In the genomic region with DNA sequence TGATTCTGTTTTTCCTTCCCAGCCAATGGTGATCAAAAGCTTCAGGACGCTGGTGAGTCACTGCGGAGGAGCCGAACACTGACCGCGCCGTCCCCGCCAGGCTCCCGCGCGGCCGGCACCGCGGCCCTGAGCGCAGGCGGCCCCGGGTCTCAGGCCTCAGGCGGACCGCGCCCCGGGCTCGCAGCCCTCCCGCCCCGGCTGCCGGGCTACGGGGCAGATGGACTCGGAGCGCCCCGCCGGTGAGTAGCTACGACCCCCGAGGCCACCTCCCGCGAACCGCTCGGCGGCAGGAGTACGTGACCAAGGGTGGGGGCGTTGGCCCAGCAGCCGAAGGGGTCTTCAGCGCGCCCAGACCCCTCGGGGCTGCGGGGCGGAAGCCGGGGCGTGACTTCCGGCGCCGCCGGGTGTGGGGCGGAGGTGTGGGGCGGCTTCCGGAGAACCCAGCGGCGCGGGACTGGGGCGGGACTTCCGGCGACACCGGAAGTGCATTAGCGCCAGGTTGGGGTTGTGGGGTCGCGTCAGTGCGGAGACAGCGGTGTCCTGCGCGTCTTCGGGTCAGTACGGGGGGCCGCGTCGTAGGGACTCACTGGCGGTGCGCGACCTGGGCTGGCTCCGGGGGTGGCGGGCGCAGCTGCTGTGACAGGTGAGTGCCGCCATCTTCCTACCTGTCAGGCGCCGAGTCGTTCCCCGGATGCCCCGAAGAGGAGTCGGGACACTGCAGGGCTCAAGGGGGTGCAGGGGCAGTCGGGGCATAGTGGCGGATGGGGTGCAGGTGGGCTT, we compare ENCODE assay signal across 1 cellular context.
A peak's percentile ranks its signal among the peaks of the same experiment; 100 is the strongest.
TF ChIP-seq lines count a peak whose summit lies in the region.

A gene with protein sequence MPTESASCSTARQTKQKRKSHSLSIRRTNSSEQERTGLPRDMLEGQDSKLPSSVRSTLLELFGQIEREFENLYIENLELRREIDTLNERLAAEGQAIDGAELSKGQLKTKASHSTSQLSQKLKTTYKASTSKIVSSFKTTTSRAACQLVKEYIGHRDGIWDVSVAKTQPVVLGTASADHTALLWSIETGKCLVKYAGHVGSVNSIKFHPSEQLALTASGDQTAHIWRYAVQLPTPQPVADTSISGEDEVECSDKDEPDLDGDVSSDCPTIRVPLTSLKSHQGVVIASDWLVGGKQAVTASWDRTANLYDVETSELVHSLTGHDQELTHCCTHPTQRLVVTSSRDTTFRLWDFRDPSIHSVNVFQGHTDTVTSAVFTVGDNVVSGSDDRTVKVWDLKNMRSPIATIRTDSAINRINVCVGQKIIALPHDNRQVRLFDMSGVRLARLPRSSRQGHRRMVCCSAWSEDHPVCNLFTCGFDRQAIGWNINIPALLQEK (plus strand): TSS at position 60 of the 780 bp plus-strand sequence. CDS start 15,771 bp downstream, outside the sequence.

TF ChIP-seq in PFSK-1, 5 proteins besides CTCF, POLR2A, EP300 and RAD21 (continued from another document):
- TF ChIP-seq FOXP2 (optimal IDR thresholded peaks at IDR 0.05; ENCODE audit: borderline replicate concordance, extremely low read depth, extremely low read length, insufficient read depth), result peak; percentile 57
